ENCODE assay signal across 1 cellular context in genomic region chr2:29225814-29226213, GRCh38.
TF ChIP-seq lines count a peak whose summit lies in the region.

No MANE protein-coding gene starts in this region.

TF ChIP-seq in SK-N-SH treated with all-trans-retinoic acid at 6 μM for 48 hours, 23 proteins besides CTCF, POLR2A, EP300 and RAD21 (continued from another document):
- no peak for TF ChIP-seq TSHZ2 (CRISPR knock-in tag; IDR thresholded peaks at IDR 0.05)
- no peak for TF ChIP-seq CREB5 (CRISPR knock-in tag; IDR thresholded peaks at IDR 0.05; ENCODE audit: low read depth)
- TF ChIP-seq ZNF8 (CRISPR knock-in tag; IDR thresholded peaks at IDR 0.05) = no peak
- no peak for TF ChIP-seq CSDC2 (CRISPR knock-in tag; IDR thresholded peaks at IDR 0.05)
- no peak for TF ChIP-seq OSR1 (CRISPR knock-in tag; IDR thresholded peaks at IDR 0.05)
- TF ChIP-seq ISL1 (CRISPR knock-in tag; IDR thresholded peaks at IDR 0.05) = no peak
- no peak for TF ChIP-seq ESRRG (CRISPR knock-in tag; IDR thresholded peaks at IDR 0.05)
- no peak for TF ChIP-seq ZFP3 (CRISPR knock-in tag; IDR thresholded peaks at IDR 0.05)
- no peak for TF ChIP-seq ZFP30 (CRISPR knock-in tag; IDR thresholded peaks at IDR 0.05)
- no peak for TF ChIP-seq TCF4 (CRISPR knock-in tag; IDR thresholded peaks at IDR 0.05; ENCODE audit: borderline replicate concordance)
- no peak for TF ChIP-seq POU6F1 (CRISPR knock-in tag; IDR thresholded peaks at IDR 0.05; ENCODE audit: borderline replicate concordance, low read depth)
- TF ChIP-seq BACH2 (CRISPR knock-in tag; IDR thresholded peaks at IDR 0.05; ENCODE audit: borderline replicate concordance) = no peak
- TF ChIP-seq ZC3H10 (CRISPR knock-in tag; IDR thresholded peaks at IDR 0.05) = no peak
- TF ChIP-seq PPARA (CRISPR knock-in tag; IDR thresholded peaks at IDR 0.05; ENCODE audit: borderline replicate concordance) = no peak
- TF ChIP-seq ZNF565 (CRISPR knock-in tag; conservative IDR thresholded peaks at IDR 0.05; ENCODE audit: low read depth) = no peak
TF ChIP-seq in SK-N-SH treated with all-trans-retinoic acid at 6 μM for 48 hours: peak in this region for 0.
